Comparison of ENCODE assay signal across 20 cellular contexts in the genomic region with DNA sequence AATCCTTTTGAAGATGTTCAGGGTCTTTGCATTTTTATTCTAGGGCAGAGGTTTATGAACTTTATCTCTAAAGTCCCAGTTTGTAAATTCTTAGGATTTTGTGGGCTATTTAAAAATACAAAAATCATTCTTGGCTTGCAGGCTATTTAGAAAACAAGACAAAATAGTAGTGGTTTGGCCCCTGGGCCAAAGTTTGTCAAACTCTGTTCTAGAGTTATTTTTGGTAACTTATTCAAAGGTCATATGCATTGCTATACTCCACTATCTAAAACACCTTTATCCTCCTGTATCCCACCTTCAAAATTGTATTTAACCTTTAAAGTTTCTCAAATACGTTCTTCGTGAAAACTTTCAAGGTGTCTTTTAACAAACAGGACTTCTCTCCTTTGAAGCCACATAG.
DNase-seq lines count a peak whose midpoint lies in the region; ATAC-seq, FAIRE-seq and TF ChIP-seq lines count a peak whose summit lies in the region.
"Had no signal": no experiment of that assay in that cellular context is flagged by ENCODE, and none has a peak within 500 bp of the region (broad histone marks: within the 10 kb centered on the region; RNA-seq: fewer than 3 reads in every experiment).

No MANE protein-coding gene starts in this region.

- TF ChIP-seq POLR2A in HepG2 (IDR thresholded peaks at IDR 0.05; ENCODE audit: insufficient read depth in 1 of 2, low read depth in 2 of 2, low read length in 2 of 2): no peak

- no peak for TF ChIP-seq CTCF in liver (IDR thresholded peaks at IDR 0.05; ENCODE audit: low read depth, low read length, missing input control)
- TF ChIP-seq CTCF in HepG2 (CRISPR knock-in tag; IDR thresholded peaks at IDR 0.05): no peak

- H3K9ac ChIP-seq in liver (ENCODE audit: low read depth in 1 of 2, low read length in 2 of 2) (no peak overlapping the region), HepG2 (ENCODE audit: insufficient read depth, low read depth, low read length) (no peak overlapping the region)
- H3K9ac ChIP-seq: BLaER1 treated with 17β-estradiol and CSF1 and Interleukin-3, amounts not matched to agents 10 nM and 100 nM had no signal

- no peak for FAIRE-seq in HepG2 (lab: Jason Lieb, UNC)
- FAIRE-seq: A549, D721Med, G401.6, GM12891, GM19239 had no signal

- H3K4me1 ChIP-seq in liver (ENCODE audit: control insufficient read depth in 4 of 4, insufficient read depth in 4 of 4, low read length in 3 of 4): peaks cover 3 to 13% (median 5%) of the 10 kb centered on the region in 4 donors
- H3K4me1 ChIP-seq in HepG2 (ENCODE audit: insufficient read depth, low read length): no peaks in the 10 kb centered on the region
- H3K4me1 ChIP-seq: A549; BLaER1 treated with 17β-estradiol and CSF1 and Interleukin-3, amounts not matched to agents 10 nM and 100 nM; Caco-2 had no signal

- TF ChIP-seq RAD21 in liver (IDR thresholded peaks at IDR 0.05): peak in 1 of 2 donors; percentile 4
- TF ChIP-seq RAD21 in HepG2 (CRISPR knock-in tag; IDR thresholded peaks at IDR 0.05): no peak

- CTCF ChIA-PET in HepG2 (lab: Yijun Ruan, JAX; ENCODE audit: low intra/inter-chr PET ratio, low total read pairs): no interaction called here

- intact Hi-C loops in HepG2 (cut with micrococcal nuclease; ENCODE audit: unreplicated experiment): no loop called here
- intact Hi-C loops in Right ventricle myocardium inferior (cut with DNase I): no loop called here

- POLR2A ChIA-PET in HepG2 (lab: Yijun Ruan, JAX): no interaction called here

- no peaks in the 10 kb centered on the region for H3K9me3 ChIP-seq in liver (ENCODE audit: control insufficient read depth in 4 of 4, low read length in 3 of 4)
- H3K9me3 ChIP-seq in HepG2 (ENCODE audit: low read length): no peaks in the 10 kb centered on the region
- H3K9me3 ChIP-seq: A549; BLaER1 treated with 17β-estradiol and CSF1 and Interleukin-3, amounts not matched to agents 10 nM and 100 nM; Caco-2 had no signal

- in situ Hi-C loops in HepG2 (cut with HindIII; ENCODE audit: extremely low pct_ligation_motif_present, low pct_unique_long_range_greater_than_20kb): no loop called here

- H3K27me3 ChIP-seq in liver (ENCODE audit: control insufficient read depth in 4 of 4, insufficient read depth in 4 of 4, low read length in 3 of 4): no peaks in the 10 kb centered on the region
- H3K27me3 ChIP-seq in HepG2 (ENCODE audit: control insufficient read depth in 1 of 2, insufficient read depth in 2 of 2, low read length in 2 of 2): peaks cover 0 to 3% of the 10 kb centered on the region in 2 experiments; a peak in 1 of 5 replicates
- H3K27me3 ChIP-seq: BLaER1 treated with 17β-estradiol and CSF1 and Interleukin-3, amounts not matched to agents 10 nM and 100 nM had no signal

- H3K79me2 ChIP-seq in HepG2 (ENCODE audit: insufficient read depth, low read length): no peaks in the 10 kb centered on the region

- H3K4me3 ChIP-seq in liver (ENCODE audit: low read depth in 1 of 3, low read length in 3 of 3) (no peak overlapping the region), HepG2 (replicated peaks in 1 of 3; ENCODE audit: insufficient read depth in 1 of 3, low read depth in 2 of 3, low read length in 3 of 3) (no peak overlapping the region)
- H3K4me3 ChIP-seq: A549; BLaER1 treated with 17β-estradiol and CSF1 and Interleukin-3, amounts not matched to agents 10 nM and 100 nM had no signal

- no peak for ATAC-seq in HepG2
- peak; percentile 76 for ATAC-seq in left lobe of liver
- no peak for ATAC-seq in Right ventricle myocardium inferior
- ATAC-seq: A549; CD8-positive, alpha-beta T cell had no signal

- TF ChIP-seq EP300 in HepG2 (IDR thresholded peaks at IDR 0.05; ENCODE audit: low read depth in 2 of 2, low read length in 2 of 2) (no peak), HepG2 (CRISPR knock-in tag; IDR thresholded peaks at IDR 0.05; ENCODE audit: borderline replicate concordance) (no peak)

- H4K20me1 ChIP-seq in HepG2 (ENCODE audit: insufficient read depth, low read length): no peaks in the 10 kb centered on the region
- H4K20me1 ChIP-seq: BLaER1 treated with 17β-estradiol and CSF1 and Interleukin-3, amounts not matched to agents 10 nM and 100 nM had no signal

- H3K4me2 ChIP-seq in HepG2 (ENCODE audit: low read depth, low read length): no peak overlapping the region
- H3K4me2 ChIP-seq: A549; BLaER1 treated with 17β-estradiol and CSF1 and Interleukin-3, amounts not matched to agents 10 nM and 100 nM had no signal

- DNase-seq in HepG2 (ENCODE audit: low spot score) (no peak), left lobe of liver (ENCODE audit: low spot score) (no peak), Right ventricle myocardium inferior (ENCODE audit: missing footprints) (no peak), NCI-H2227 treated with DMSO at 0.1 percent for 48 hours (lab: John Stamatoyannopoulos, UW) (no peak)
- DNase-seq: AML-193; Caco-2; Calu3; CD4-positive, alpha-beta T cell; CD8-positive, alpha-beta T cell; DMS79 treated with DMSO at 0.1 percent for 48 hours; GF-D8 had no signal

- 70% methylated on average over 2 of the region's 2 CpGs for WGBS in liver
- WGBS in HepG2 (ENCODE audit: low lambda C conversion rate): 45% methylated on average over 2 of the region's 2 CpGs

- BruUV-seq in HepG2 (replicated peaks; lab: Mats Ljungman, UMichigan): no TSS peak

- H3K36me3 ChIP-seq in liver (ENCODE audit: control insufficient read depth in 4 of 4, insufficient read depth in 3 of 4, low read depth in 1 of 4, low read length in 3 of 4) (no peaks in the 10 kb centered on the region), HepG2 (replicated peaks in 1 of 2; ENCODE audit: control insufficient read depth in 1 of 2, insufficient read depth in 2 of 2, low read length in 2 of 2) (no peaks in the 10 kb centered on the region)
- H3K36me3 ChIP-seq: BLaER1 treated with 17β-estradiol and CSF1 and Interleukin-3, amounts not matched to agents 10 nM and 100 nM had no signal

- H3K27ac ChIP-seq in liver (ENCODE audit: low read depth in 1 of 2, low read length in 2 of 2): peak overlapping the region in 1 of 2 donors; percentile 50
- H3K27ac ChIP-seq in HepG2 (ENCODE audit: extremely low read length, insufficient read depth, low read length): no peak overlapping the region
- H3K27ac ChIP-seq: 22Rv1; A549; BLaER1 treated with 17β-estradiol and CSF1 and Interleukin-3, amounts not matched to agents 10 nM and 100 nM; C4-2B had no signal

- H2AFZ ChIP-seq in HepG2 (ENCODE audit: low read length): no peak overlapping the region

TF ChIP-seq in liver, 16 proteins besides CTCF, POLR2A, EP300 and RAD21 (continues in another document):
- TF ChIP-seq, protein P1, sequence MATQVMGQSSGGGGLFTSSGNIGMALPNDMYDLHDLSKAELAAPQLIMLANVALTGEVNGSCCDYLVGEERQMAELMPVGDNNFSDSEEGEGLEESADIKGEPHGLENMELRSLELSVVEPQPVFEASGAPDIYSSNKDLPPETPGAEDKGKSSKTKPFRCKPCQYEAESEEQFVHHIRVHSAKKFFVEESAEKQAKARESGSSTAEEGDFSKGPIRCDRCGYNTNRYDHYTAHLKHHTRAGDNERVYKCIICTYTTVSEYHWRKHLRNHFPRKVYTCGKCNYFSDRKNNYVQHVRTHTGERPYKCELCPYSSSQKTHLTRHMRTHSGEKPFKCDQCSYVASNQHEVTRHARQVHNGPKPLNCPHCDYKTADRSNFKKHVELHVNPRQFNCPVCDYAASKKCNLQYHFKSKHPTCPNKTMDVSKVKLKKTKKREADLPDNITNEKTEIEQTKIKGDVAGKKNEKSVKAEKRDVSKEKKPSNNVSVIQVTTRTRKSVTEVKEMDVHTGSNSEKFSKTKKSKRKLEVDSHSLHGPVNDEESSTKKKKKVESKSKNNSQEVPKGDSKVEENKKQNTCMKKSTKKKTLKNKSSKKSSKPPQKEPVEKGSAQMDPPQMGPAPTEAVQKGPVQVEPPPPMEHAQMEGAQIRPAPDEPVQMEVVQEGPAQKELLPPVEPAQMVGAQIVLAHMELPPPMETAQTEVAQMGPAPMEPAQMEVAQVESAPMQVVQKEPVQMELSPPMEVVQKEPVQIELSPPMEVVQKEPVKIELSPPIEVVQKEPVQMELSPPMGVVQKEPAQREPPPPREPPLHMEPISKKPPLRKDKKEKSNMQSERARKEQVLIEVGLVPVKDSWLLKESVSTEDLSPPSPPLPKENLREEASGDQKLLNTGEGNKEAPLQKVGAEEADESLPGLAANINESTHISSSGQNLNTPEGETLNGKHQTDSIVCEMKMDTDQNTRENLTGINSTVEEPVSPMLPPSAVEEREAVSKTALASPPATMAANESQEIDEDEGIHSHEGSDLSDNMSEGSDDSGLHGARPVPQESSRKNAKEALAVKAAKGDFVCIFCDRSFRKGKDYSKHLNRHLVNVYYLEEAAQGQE (IDR thresholded peaks at IDR 0.05): no peak
- peak; percentile 22 to 65 for TF ChIP-seq RXRA (IDR thresholded peaks at IDR 0.05)

TF ChIP-seq in HepG2, 621 proteins besides CTCF, POLR2A, EP300 and RAD21 (continues in another document):
- TF ChIP-seq MAZ (IDR thresholded peaks at IDR 0.05; ENCODE audit: borderline replicate concordance, low read depth, low read length): no peak
- TF ChIP-seq MAZ (CRISPR knock-in tag; IDR thresholded peaks at IDR 0.05; ENCODE audit: low read depth): no peak
- no peak for TF ChIP-seq RARG (CRISPR knock-in tag; IDR thresholded peaks at IDR 0.05; ENCODE audit: low read depth)
- no peak for TF ChIP-seq ZNF530 (CRISPR knock-in tag; IDR thresholded peaks at IDR 0.05; ENCODE audit: low read depth)
- TF ChIP-seq, protein P2, sequence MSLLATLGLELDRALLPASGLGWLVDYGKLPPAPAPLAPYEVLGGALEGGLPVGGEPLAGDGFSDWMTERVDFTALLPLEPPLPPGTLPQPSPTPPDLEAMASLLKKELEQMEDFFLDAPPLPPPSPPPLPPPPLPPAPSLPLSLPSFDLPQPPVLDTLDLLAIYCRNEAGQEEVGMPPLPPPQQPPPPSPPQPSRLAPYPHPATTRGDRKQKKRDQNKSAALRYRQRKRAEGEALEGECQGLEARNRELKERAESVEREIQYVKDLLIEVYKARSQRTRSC (CRISPR knock-in tag; IDR thresholded peaks at IDR 0.05; ENCODE audit: low read depth): no peak
- TF ChIP-seq ZNF841 (CRISPR knock-in tag; IDR thresholded peaks at IDR 0.05; ENCODE audit: borderline replicate concordance): no peak
- TF ChIP-seq, protein P3, sequence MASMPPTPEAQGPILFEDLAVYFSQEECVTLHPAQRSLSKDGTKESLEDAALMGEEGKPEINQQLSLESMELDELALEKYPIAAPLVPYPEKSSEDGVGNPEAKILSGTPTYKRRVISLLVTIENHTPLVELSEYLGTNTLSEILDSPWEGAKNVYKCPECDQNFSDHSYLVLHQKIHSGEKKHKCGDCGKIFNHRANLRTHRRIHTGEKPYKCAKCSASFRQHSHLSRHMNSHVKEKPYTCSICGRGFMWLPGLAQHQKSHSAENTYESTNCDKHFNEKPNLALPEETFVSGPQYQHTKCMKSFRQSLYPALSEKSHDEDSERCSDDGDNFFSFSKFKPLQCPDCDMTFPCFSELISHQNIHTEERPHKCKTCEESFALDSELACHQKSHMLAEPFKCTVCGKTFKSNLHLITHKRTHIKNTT (CRISPR knock-in tag; IDR thresholded peaks at IDR 0.05): no peak
- no peak for TF ChIP-seq HNF4G (IDR thresholded peaks at IDR 0.05; ENCODE audit: borderline replicate concordance, low read depth, low read length)
- no peak for TF ChIP-seq HNF4G (CRISPR knock-in tag; IDR thresholded peaks at IDR 0.05; ENCODE audit: borderline replicate concordance, low read depth)
- TF ChIP-seq ERF (CRISPR knock-in tag; IDR thresholded peaks at IDR 0.05): no peak
